7 cellular contexts compared by ENCODE assay signal in genomic region chr2:42408009-42408408, GRCh38.
"Had no signal": no experiment of that assay in that cellular context is flagged by ENCODE, and none has a peak within 500 bp of the region (broad histone marks: within the 10 kb centered on the region; RNA-seq: fewer than 3 reads in every experiment).

No MANE protein-coding gene starts in this region.

- H3K4me3 ChIP-seq: K562 had no signal

- H3K27ac Mint-ChIP-seq: IgD-negative memory B cell had no signal

- H3K36me3 Mint-ChIP-seq: IgD-negative memory B cell had no signal

- H3K27ac ChIP-seq: HL-60 had no signal

- H3K4me3 Mint-ChIP-seq: IgD-negative memory B cell had no signal

- H3K4me1 Mint-ChIP-seq: IgD-negative memory B cell had no signal

- DNase-seq: IMR-90, KBM-7, KG1 had no signal

- ATAC-seq: K562 had no signal

- FAIRE-seq: HTR-8/SVneo, K562 had no signal
